ENCODE assay signal across 22 cellular contexts in the genomic region with DNA sequence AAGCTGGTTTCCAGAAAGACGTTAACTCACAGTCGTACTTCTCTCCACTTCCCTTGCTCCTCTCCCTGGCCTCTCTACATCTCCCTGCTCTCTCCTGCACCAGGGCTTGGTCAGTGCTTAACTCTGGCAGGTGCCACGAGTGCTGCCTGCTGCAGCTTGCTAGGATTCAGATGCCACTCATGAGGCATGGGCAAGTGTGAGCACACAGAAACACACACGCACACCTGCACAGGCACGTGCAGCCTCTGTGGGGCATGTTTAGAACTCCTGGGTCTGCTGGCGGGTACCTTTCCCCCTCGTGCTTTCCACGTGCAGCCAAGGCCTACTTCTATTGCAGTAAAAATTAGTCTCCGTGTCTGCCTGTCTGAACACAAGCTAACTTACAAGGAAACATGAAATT. TPM values are rescaled to one million over a fixed set of nuclear protein-coding genes. Genes with fewer than 3 reads are reported as not detected.
DNase-seq lines count a peak whose midpoint lies in the region; ATAC-seq, FAIRE-seq and TF ChIP-seq lines count a peak whose summit lies in the region.
"Had no signal": no experiment of that assay in that cellular context is flagged by ENCODE, and none has a peak within 500 bp of the region (broad histone marks: within the 10 kb centered on the region; RNA-seq: fewer than 3 reads in every experiment).

No MANE protein-coding gene starts in this region.

- H3K56ac ChIP-seq in H1 (replicated peaks; ENCODE audit: insufficient read length, low read depth, low read length): no peak overlapping the region

- TF ChIP-seq CTCF in H1 (IDR thresholded peaks at IDR 0.05; ENCODE audit: control extremely low read depth in 1 of 3, insufficient read depth in 1 of 3, low read depth in 1 of 3, low read length in 3 of 3): no peak
- no peak for TF ChIP-seq CTCF in chondrocyte (IDR thresholded peaks at IDR 0.05)

- TF ChIP-seq POLR2A in H1 (IDR thresholded peaks at IDR 0.05; ENCODE audit: control extremely low read depth in 1 of 2, low read depth in 2 of 2, low read length in 2 of 2): no peak

- no peaks in the 10 kb centered on the region for H3K9me3 ChIP-seq in H1 (ENCODE audit: insufficient read depth in 2 of 2, low read depth in 1 of 2, low read length in 1 of 2)
- no peaks in the 10 kb centered on the region for H3K9me3 ChIP-seq in neuronal stem cell (replicated peaks in 1 of 2; ENCODE audit: control insufficient read depth in 2 of 2, insufficient read depth in 1 of 2, low read depth in 1 of 2, low read length in 2 of 2)
- H3K9me3 ChIP-seq: A549 had no signal

- no peak overlapping the region for H2AFZ ChIP-seq in H1 (ENCODE audit: low read length)
- no peak overlapping the region for H2AFZ ChIP-seq in neuronal stem cell (ENCODE audit: low read length)

- H3K18ac ChIP-seq in H1 (ENCODE audit: extremely low read depth, low read length): no peak overlapping the region
- peak overlapping the region; percentile 87 for H3K18ac ChIP-seq in neuronal stem cell (ENCODE audit: low read length)

- H4K8ac ChIP-seq in H1 (ENCODE audit: extremely low read depth, insufficient read depth, low read length) (no peak overlapping the region), neuronal stem cell (ENCODE audit: low read depth, low read length) (no peak overlapping the region)

- peaks cover 53% of the 10 kb centered on the region for H3K27me3 Mint-ChIP-seq in chondrocyte (ENCODE audit: low read depth)

- H3K4ac ChIP-seq in H1 (replicated peaks; ENCODE audit: insufficient read length, low read depth, low read length): no peak overlapping the region
- H3K4ac ChIP-seq in neuronal stem cell (ENCODE audit: low read length): no peak overlapping the region

- WGBS in H1 (ENCODE audit: extremely low coverage in 1 of 2, insufficient coverage in 1 of 2, insufficient read length in 1 of 2, insufficient replicate concordance in 2 of 2, low coverage in 1 of 2, low lambda C conversion rate in 2 of 2, missing lambda C conversion rate in 1 of 2), 2 experiments: 76% methylated on average over 9 of the region's 9 CpGs; no CpG with 5 or more reads in 1 of the 2 experiments
- no CpG with 5 or more reads among the region's 9 CpGs for WGBS in neuronal stem cell (ENCODE audit: extremely low coverage in 2 of 2, insufficient read length in 2 of 2, insufficient replicate concordance in 1 of 2), 2 donors

- no peaks in the 10 kb centered on the region for H3K9me3 Mint-ChIP-seq in chondrocyte (ENCODE audit: low read depth)

- no peak overlapping the region for H3K9ac ChIP-seq in H1 (replicated peaks in 1 of 4; ENCODE audit: extremely low read depth in 1 of 4, low read depth in 3 of 4, low read length in 3 of 4)
- no peak overlapping the region for H3K9ac ChIP-seq in neuronal stem cell (ENCODE audit: low read depth, low read length, poor library complexity)

- no peaks in the 10 kb centered on the region for H3K36me3 Mint-ChIP-seq in chondrocyte (ENCODE audit: low read depth)
- H3K36me3 Mint-ChIP-seq: CD4-positive, alpha-beta memory T cell had no signal

- no peak overlapping the region for H3K4me3 ChIP-seq in H1 (ENCODE audit: extremely low read depth in 1 of 4, insufficient read depth in 2 of 4, low read depth in 3 of 4, low read length in 4 of 4)
- H3K4me3 ChIP-seq in neuronal stem cell (ENCODE audit: low read length in 2 of 2): no peak overlapping the region
- H3K4me3 ChIP-seq: A549, GM12878 had no signal

- no peak overlapping the region for H3K27ac ChIP-seq in H1 (ENCODE audit: low read depth, low read length)
- no peak overlapping the region for H3K27ac ChIP-seq in neuronal stem cell (replicated peaks; ENCODE audit: low read length)
- H3K27ac ChIP-seq: A549 had no signal

- H3K14ac ChIP-seq in H1 (ENCODE audit: insufficient read length) (no peak overlapping the region), neuronal stem cell (ENCODE audit: low read length) (no peak overlapping the region)

- DNase-seq in NCI-H510A treated with DMSO at 0.1 percent for 48 hours (lab: John Stamatoyannopoulos, UW) (peak; percentile 20), NCI-H510A (lab: John Stamatoyannopoulos, UW) (no peak), H1 (ENCODE audit: low read depth in 1 of 2, low spot score in 2 of 2) (peak in 1 of 2 experiments; percentile 39), neuronal stem cell (ENCODE audit: low spot score) (no peak), chondrocyte (ENCODE audit: low spot score) (no peak)
- DNase-seq: 8988T; C1 segment of cervical spinal cord; Calu3; CD4-positive, alpha-beta memory T cell; COR-L47; DMS53; EL; GDM1; GOT3; H7; HCEC 1CT had no signal

- no peak overlapping the region for H3K27ac Mint-ChIP-seq in chondrocyte (ENCODE audit: unreplicated experiment)
- H3K27ac Mint-ChIP-seq: CD4-positive, alpha-beta memory T cell had no signal

- no peak overlapping the region for H3K4me3 Mint-ChIP-seq in chondrocyte (ENCODE audit: unreplicated experiment)
- H3K4me3 Mint-ChIP-seq: CD4-positive, alpha-beta memory T cell had no signal

- no peak for TF ChIP-seq EP300 in H1 (IDR thresholded peaks at IDR 0.05; ENCODE audit: borderline replicate concordance in 1 of 2, low read depth in 2 of 2, low read length in 2 of 2)

- no peaks in the 10 kb centered on the region for H3K79me2 ChIP-seq in H1 (ENCODE audit: control insufficient read depth in 1 of 2, insufficient read depth in 2 of 2, low read length in 2 of 2)

- no peak for FAIRE-seq in H1 (lab: Jason Lieb, UNC)
- FAIRE-seq: A549, GM12878, GM19239 had no signal

- H4K91ac ChIP-seq in H1 (replicated peaks; ENCODE audit: insufficient read length, low read length) (peak overlapping the region; percentile 61), neuronal stem cell (ENCODE audit: low read depth, low read length, poor library complexity) (no peak overlapping the region)

- H4K5ac ChIP-seq in H1 (ENCODE audit: insufficient read length, low read depth, low read length): no peak overlapping the region

- H2BK5ac ChIP-seq in H1 (ENCODE audit: low read depth, low read length) (no peak overlapping the region), neuronal stem cell (ENCODE audit: low read length) (no peak overlapping the region)

- no peak for ATAC-seq in HG02571 (IDR thresholded peaks at IDR 0.05; ENCODE audit: unreplicated experiment)
- no peak for ATAC-seq in activated CD4-positive, CD25-positive, alpha-beta regulatory T cell treated with anti-CD3 and anti-CD28 coated beads, Interleukin-2, amount 50 U/mL, for 24 hours
- ATAC-seq: A549, GM12878 had no signal

- CTCF ChIA-PET in H1 (lab: Charles Lee; ENCODE audit: partially characterized antibody): interaction anchor here (0.7 to 1.6 kb wide), 2 partner anchors 105 to 345 kb away, joined by 3 to 7 read pairs; no protein-coding TSS in a partner anchor

- H3K36me3 ChIP-seq in H1 (ENCODE audit: control insufficient read depth in 2 of 4, insufficient read depth in 4 of 4, low read length in 3 of 4): no peaks in the 10 kb centered on the region
- H3K36me3 ChIP-seq in neuronal stem cell (replicated peaks in 1 of 2; ENCODE audit: control insufficient read depth in 2 of 2, insufficient read depth in 2 of 2, low read length in 2 of 2): no peaks in the 10 kb centered on the region

- TF ChIP-seq RAD21 in H1 (IDR thresholded peaks at IDR 0.05 in 1 of 2, conservative IDR thresholded peaks at IDR 0.05 in 1 of 2; ENCODE audit: low read depth in 2 of 2, low read length in 2 of 2): no peak

- no peaks in the 10 kb centered on the region for H3K4me1 Mint-ChIP-seq in chondrocyte (ENCODE audit: low read depth)
- H3K4me1 Mint-ChIP-seq: CD4-positive, alpha-beta memory T cell had no signal

- H3K79me1 ChIP-seq in H1 (ENCODE audit: low read depth, low read length): no peaks in the 10 kb centered on the region
- H3K79me1 ChIP-seq in neuronal stem cell (ENCODE audit: low read depth, low read length): no peaks in the 10 kb centered on the region

- POLR2A ChIA-PET in H1 (lab: Charles Lee; ENCODE audit: partially characterized antibody): no interaction called here

- H4K20me1 ChIP-seq in H1 (replicated peaks in 1 of 2; ENCODE audit: control insufficient read depth in 1 of 2, insufficient read depth in 2 of 2, low read length in 2 of 2): no peaks in the 10 kb centered on the region

- H2BK120ac ChIP-seq in H1 (replicated peaks; ENCODE audit: low read depth, low read length) (no peak overlapping the region), neuronal stem cell (ENCODE audit: low read depth, low read length) (no peak overlapping the region)

- H2BK15ac ChIP-seq in H1 (ENCODE audit: low read length) (no peak overlapping the region), neuronal stem cell (ENCODE audit: low read length) (no peak overlapping the region)

- peaks cover 0 to 14% (median 8%) of the 10 kb centered on the region in 4 experiments; a peak in 6 of 7 replicates for H3K4me1 ChIP-seq in H1 (replicated peaks in 1 of 4; ENCODE audit: control insufficient read depth in 3 of 4, insufficient read depth in 4 of 4, low read length in 3 of 4)
- peaks cover 30 to 33% of the 10 kb centered on the region in 2 donors for H3K4me1 ChIP-seq in neuronal stem cell (ENCODE audit: control insufficient read depth in 2 of 2, insufficient read depth in 1 of 2, low read depth in 1 of 2, low read length in 2 of 2)
- H3K4me1 ChIP-seq: A549 had no signal

- H3K4me2 ChIP-seq in H1 (ENCODE audit: insufficient read depth in 1 of 2, low read depth in 2 of 2, low read length in 2 of 2) (no peak overlapping the region), neuronal stem cell (ENCODE audit: insufficient read depth, low read length, poor library complexity, severe bottlenecking) (no peak overlapping the region)
- H3K4me2 ChIP-seq: A549 had no signal

- peaks cover under 1% of the 10 kb centered on the region; the same call in 1 of the 2 replicates for H3K23me2 ChIP-seq in H1 (ENCODE audit: low read depth, low read length)

- no peak overlapping the region for H2AK5ac ChIP-seq in H1 (ENCODE audit: low read depth, low read length)
- no peak overlapping the region for H2AK5ac ChIP-seq in neuronal stem cell (ENCODE audit: low read depth, low read length)

- H3K23ac ChIP-seq in H1 (ENCODE audit: insufficient read length) (no peak overlapping the region), neuronal stem cell (ENCODE audit: low read depth, low read length, poor library complexity) (peak overlapping the region; percentile 1)

- H2BK12ac ChIP-seq in H1 (ENCODE audit: low read depth, low read length): peak overlapping the region; percentile 64
- H2BK12ac ChIP-seq in neuronal stem cell (ENCODE audit: low read length): peak overlapping the region; percentile 35

- H3K27me3 ChIP-seq in H1 (replicated peaks in 1 of 4; ENCODE audit: control insufficient read depth in 3 of 4, extremely low read depth in 1 of 4, insufficient read depth in 3 of 4, low read length in 3 of 4): peaks cover 4 to 29% (median 25%) of the 10 kb centered on the region in 4 experiments
- no peaks in the 10 kb centered on the region for H3K27me3 ChIP-seq in neuronal stem cell (ENCODE audit: control insufficient read depth in 3 of 3, insufficient read depth in 3 of 3, low read depth in 1 of 3, low read length in 3 of 3)

- H2BK20ac ChIP-seq in H1 (ENCODE audit: low read length): 0 out of 2 replicates have a peak overlapping the region, but pooled peaks have one; percentile 66

RNA-seq across cellular contexts. Expression of gene SOX1, which starts 31.8 kb away (rescaled TPM):
- total RNA-seq in H1 (2021; fragmentation: NEBNext Ultra II Directional; extraction: Animal tissue kit (Norgen Biotek cat#: 25700)): 0.09 and 0.11 TPM in 2 replicates
- 0.03 and 0.05 TPM in 2 replicates for polyA plus RNA-seq in H1 (2011; rRNA removed)
- 0.04 TPM for polyA plus RNA-seq in H1 (2011; cell fraction: cytosol; rRNA removed)
- polyA plus RNA-seq in H1 (2011; cell fraction: nucleus; rRNA removed): 0.11 TPM
- 0.09 to 0.11 TPM (median 0.09 TPM) in 3 of 4 replicates, not detected in the other for polyA plus RNA-seq in H1 (2012, experiment 1 of 2)
- polyA plus RNA-seq in H1 (2012, experiment 2 of 2): 0.20 TPM
- 0.08 TPM for polyA plus RNA-seq in H1 (2013, experiment 1 of 2)
- 0.06 TPM for polyA plus RNA-seq in H1 (2013, experiment 2 of 2)
- polyA minus RNA-seq in H1 (2011; rRNA and poly(A)+ RNA removed): 0.07 TPM in 1 of 2 replicates, not detected in the other
- polyA minus RNA-seq in H1 (2011; cell fraction: cytosol; rRNA and poly(A)+ RNA removed): not detected
- polyA minus RNA-seq in H1 (2011; cell fraction: nucleus; rRNA and poly(A)+ RNA removed): 0.20 TPM
- polyA plus RNA-seq in neuronal stem cell (2013, experiment 1 of 2): 12.8 TPM
- 14.4 TPM for polyA plus RNA-seq in neuronal stem cell (2013, experiment 2 of 2)
- not detected in 3 replicates for total RNA-seq in chondrocyte
- total RNA-seq: Calu3; CD4-positive, alpha-beta memory T cell; GM12878; H7 had no signal
- polyA plus RNA-seq: A549; BJ; CD4-positive, alpha-beta memory T cell; GM12878 had no signal
